8 cellular contexts compared by ENCODE assay signal in genomic region chrX:70289793-70290770, GRCh38. TPM values are rescaled to one million over a fixed set of nuclear protein-coding genes. Genes with fewer than 3 reads are reported as not detected.
DNase-seq lines count a peak whose midpoint lies in the region; ATAC-seq and TF ChIP-seq lines count a peak whose summit lies in the region.

TSS of gene KIF4A (plus strand) at chrX:70290104. CDS start at chrX:70290459, 355 bp downstream.
TSS of gene PDZD11 (minus strand) at chrX:70289927. CDS start at chrX:70289341, 586 bp downstream.

- CTCF ChIA-PET in activated CD4-positive, alpha-beta memory T cell treated with anti-CD3 and anti-CD28 coated beads for 36 hours (lab: Charles Lee): interaction anchor here (0.9 to 1.0 kb wide), 3 partner anchors 16 to 375 kb away, joined by 3 to 5 read pairs (median 3); no protein-coding TSS in a partner anchor

- peak within 1 kb of the TSS; percentile 73 to 81 for H3K9ac ChIP-seq in duodenal mucosa (ENCODE audit: low read depth in 1 of 2, low read length in 2 of 2)

- peaks cover 5 to 18% of the 10 kb centered on the region in 2 donors for H3K36me3 ChIP-seq in duodenal mucosa (ENCODE audit: control insufficient read depth in 1 of 2, insufficient read depth in 2 of 2, low read length in 2 of 2)
- H3K36me3 ChIP-seq in lower lobe of right lung: peaks cover 21% of the 10 kb centered on the region

- peaks cover 10% of the 10 kb centered on the region for H3K4me1 Mint-ChIP-seq in activated CD4-positive, alpha-beta memory T cell treated with anti-CD3 and anti-CD28 coated beads for 36 hours (ENCODE audit: low read depth)

- peak within 1 kb of the TSS; percentile 91 for H3K4me3 Mint-ChIP-seq in activated CD4-positive, alpha-beta memory T cell treated with anti-CD3 and anti-CD28 coated beads for 36 hours

- H3K9me3 ChIP-seq in duodenal mucosa (ENCODE audit: control insufficient read depth in 1 of 2, low read length in 2 of 2) (no peaks in the 10 kb centered on the region), lower lobe of right lung (no peaks in the 10 kb centered on the region)

- no peaks in the 10 kb centered on the region for H3K9me3 Mint-ChIP-seq in activated CD4-positive, alpha-beta memory T cell treated with anti-CD3 and anti-CD28 coated beads for 36 hours

- intact Hi-C loops in activated CD4-positive, alpha-beta memory T cell treated with anti-CD3 and anti-CD28 coated beads for 36 hours (cut with micrococcal nuclease): loop anchor here (1.0 to 10.0 kb wide), 3 partner anchors 144 to 671 kb away; partner anchors contain the start of gene IGBP1
- intact Hi-C loops in lower lobe of right lung (cut with DNase I): no loop called here

- H3K27ac Mint-ChIP-seq in activated CD4-positive, alpha-beta memory T cell treated with anti-CD3 and anti-CD28 coated beads for 36 hours: peak within 1 kb of the TSS; percentile 74

- ATAC-seq in HG03457 (IDR thresholded peaks at IDR 0.05; ENCODE audit: unreplicated experiment): peak; percentile 89
- peak; percentile 100 for ATAC-seq in lower lobe of right lung

- POLR2A ChIA-PET in activated CD4-positive, alpha-beta memory T cell treated with anti-CD3 and anti-CD28 coated beads for 36 hours (lab: Charles Lee): interaction anchor here (0.9 to 1.3 kb wide), 2 partner anchors 12 to 144 kb away, joined by 3 to 5 read pairs; no protein-coding TSS in a partner anchor

- TF ChIP-seq CTCF in C4-2B (conservative IDR thresholded peaks at IDR 0.05) (no peak), lower lobe of right lung (IDR thresholded peaks at IDR 0.05) (no peak)

- H3K4me1 ChIP-seq in duodenal mucosa (ENCODE audit: control insufficient read depth in 1 of 2, insufficient read depth in 2 of 2, low read length in 2 of 2): peaks cover 0 to 10% of the 10 kb centered on the region in 2 donors
- peaks cover 13% of the 10 kb centered on the region for H3K4me1 ChIP-seq in lower lobe of right lung

- peak within 1 kb of the TSS; percentile 94 for H3K27ac ChIP-seq in C4-2B
- H3K27ac ChIP-seq in duodenal mucosa (ENCODE audit: low read depth, low read length): peak within 1 kb of the TSS; percentile 39
- peak within 1 kb of the TSS; percentile 72 for H3K27ac ChIP-seq in lower lobe of right lung

- H3K36me3 Mint-ChIP-seq in activated CD4-positive, alpha-beta memory T cell treated with anti-CD3 and anti-CD28 coated beads for 36 hours: peaks cover 9% of the 10 kb centered on the region

- DNase-seq in GM19240 (ENCODE audit: insufficient read length, low spot score): peak; percentile 88
- DNase-seq in NCI-H69 (lab: John Stamatoyannopoulos, UW): peak; percentile 90
- DNase-seq in activated CD4-positive, alpha-beta memory T cell treated with anti-CD3 and anti-CD28 coated beads for 36 hours: peak; percentile 90
- DNase-seq in lower lobe of right lung: peak; percentile 85
- peak; percentile 21 to 51 (median 38) for DNase-seq in stimulated activated CD4-positive, alpha-beta T cell treated with anti-CD3 and anti-CD28 coated beads, TNF-alpha, amount 100 ng/mL, for 1 hour (ENCODE audit: low read depth in 3 of 3, low spot score in 1 of 3)

- peak within 1 kb of the TSS; percentile 68 to 87 for H3K4me3 ChIP-seq in duodenal mucosa (ENCODE audit: low read depth in 1 of 2, low read length in 2 of 2)
- peak within 1 kb of the TSS; percentile 62 for H3K4me3 ChIP-seq in lower lobe of right lung

- H3K27me3 Mint-ChIP-seq in activated CD4-positive, alpha-beta memory T cell treated with anti-CD3 and anti-CD28 coated beads for 36 hours: no peaks in the 10 kb centered on the region

- H3K27me3 ChIP-seq in duodenal mucosa (ENCODE audit: control insufficient read depth in 1 of 2, insufficient read depth in 2 of 2, low read length in 2 of 2): no peaks in the 10 kb centered on the region
- no peaks in the 10 kb centered on the region for H3K27me3 ChIP-seq in lower lobe of right lung (ENCODE audit: low read depth)

RNA-seq across cellular contexts. Expression of gene KIF4A, which starts in this region (rescaled TPM):
- total RNA-seq in activated CD4-positive, alpha-beta memory T cell treated with anti-CD3 and anti-CD28 coated beads for 36 hours: 10 to 100 TPM; 26.4 to 28.3 TPM
- 0.86 TPM for total RNA-seq in lower lobe of right lung

RNA-seq across cellular contexts. Expression of gene PDZD11, which starts in this region (rescaled TPM):
- total RNA-seq in activated CD4-positive, alpha-beta memory T cell treated with anti-CD3 and anti-CD28 coated beads for 36 hours: 10 to 100 TPM; 25.9 to 28.1 TPM
- total RNA-seq in lower lobe of right lung: 23.0 TPM

Comparison
In these comparisons a context has a peak if more than half of its experiments do, and no peak if none do; other contexts are left out.
1. Peak in every context shown above with its lines: DNase-seq, ATAC-seq, H3K4me3 ChIP-seq and H3K27ac ChIP-seq.
2. RNA of gene KIF4A (total RNA-seq): 26.4 to 28.3 TPM in activated CD4-positive, alpha-beta memory T cell treated with anti-CD3 and anti-CD28 coated beads for 36 hours; 0.86 TPM in lower lobe of right lung (single experiment); every median in the first group is over 10 times any median in the second.
3. H3K27ac ChIP-seq: peak in every context shown above with its lines; median percentile 94 in C4-2B; 72 in lower lobe of right lung; 39 in duodenal mucosa.
4. DNase-seq: peak in every context shown above with its lines; median percentile 90 in NCI-H69; 90 in activated CD4-positive, alpha-beta memory T cell treated with anti-CD3 and anti-CD28 coated beads for 36 hours; 88 in GM19240; 85 in lower lobe of right lung; 38 in stimulated activated CD4-positive, alpha-beta T cell treated with anti-CD3 and anti-CD28 coated beads, TNF-alpha, amount 100 ng/mL, for 1 hour.